Comparison of ENCODE assay signal across 9 cellular contexts in genomic region chr19:1865172-1866010, GRCh38. TPM values are rescaled to one million over a fixed set of nuclear protein-coding genes. Genes with fewer than 3 reads are reported as not detected.
DNase-seq lines count a peak whose midpoint lies in the region; ATAC-seq and TF ChIP-seq lines count a peak whose summit lies in the region.
"Had no signal": no experiment of that assay in that cellular context is flagged by ENCODE, and none has a peak within 500 bp of the region (broad histone marks: within the 10 kb centered on the region; RNA-seq: fewer than 3 reads in every experiment).

No MANE protein-coding gene starts in this region.

- H3K4me2 ChIP-seq in KMS-11 = peak overlapping the region; percentile 99

- H3K4me3 Mint-ChIP-seq in chondrocyte (ENCODE audit: unreplicated experiment) = peak overlapping the region; percentile 22
- H3K4me3 Mint-ChIP-seq in natural killer cell treated with Interleukin-12 subunit alpha and Interleukin-12 subunit beta and Interleukin-15 and Interleukin-18, amount 100 ng/mL, for 72 hours = peak overlapping the region; percentile 60

- H4K20me1 ChIP-seq in KMS-11 (ENCODE audit: insufficient read depth) = no peaks in the 10 kb centered on the region

- peak overlapping the region; percentile 94 for H3K27ac ChIP-seq in KMS-11

- TF ChIP-seq CTCF in KMS-11 (conservative IDR thresholded peaks at IDR 0.05; ENCODE audit: low read depth, low read length) = no peak
- no peak for TF ChIP-seq CTCF in chondrocyte (IDR thresholded peaks at IDR 0.05)

- no peak overlapping the region for H3K27ac Mint-ChIP-seq in chondrocyte (ENCODE audit: unreplicated experiment)
- peak overlapping the region; percentile 23 to 54 for H3K27ac Mint-ChIP-seq in natural killer cell treated with Interleukin-12 subunit alpha and Interleukin-12 subunit beta and Interleukin-15 and Interleukin-18, amount 100 ng/mL, for 72 hours

- H3K79me2 ChIP-seq in KMS-11 (ENCODE audit: insufficient read depth, low read depth) = peaks cover 22% of the 10 kb centered on the region

- no peak overlapping the region for H3K4me3 ChIP-seq in KMS-11 (IDR thresholded peaks at IDR 0.05; ENCODE audit: insufficient read depth, low read depth, low read length)

- no peaks in the 10 kb centered on the region for H3K4me1 ChIP-seq in KMS-11 (ENCODE audit: low read depth, poor library complexity, severe bottlenecking)

- DNase-seq in Ammon's horn (ENCODE audit: low spot score) (peak; percentile 13), chondrocyte (ENCODE audit: low spot score) (no peak), DMS79 treated with DMSO at 0.1 percent for 48 hours (lab: John Stamatoyannopoulos, UW) (no peak), SIG-M5 (lab: John Stamatoyannopoulos, UW) (no peak)
- DNase-seq in natural killer cell treated with Interleukin-12 subunit alpha and Interleukin-12 subunit beta and Interleukin-15 and Interleukin-18, amount 100 ng/mL, for 72 hours (ENCODE audit: low spot score) = no peak
- DNase-seq: NCI-H2171 had no signal

- H3K27me3 ChIP-seq in KMS-11 (ENCODE audit: insufficient read depth, low read depth) = no peaks in the 10 kb centered on the region

- H3K4me1 Mint-ChIP-seq in chondrocyte (ENCODE audit: low read depth) = peaks cover 14% of the 10 kb centered on the region
- H3K4me1 Mint-ChIP-seq in natural killer cell treated with Interleukin-12 subunit alpha and Interleukin-12 subunit beta and Interleukin-15 and Interleukin-18, amount 100 ng/mL, for 72 hours (ENCODE audit: low read depth in 2 of 2) = peaks cover 14 to 15% of the 10 kb centered on the region in 2 donors

- H3K9me3 Mint-ChIP-seq in chondrocyte (ENCODE audit: low read depth) = no peaks in the 10 kb centered on the region
- H3K9me3 Mint-ChIP-seq in natural killer cell treated with Interleukin-12 subunit alpha and Interleukin-12 subunit beta and Interleukin-15 and Interleukin-18, amount 100 ng/mL, for 72 hours = no peaks in the 10 kb centered on the region

- no peak for ATAC-seq in natural killer cell treated with Interleukin-12 subunit alpha and Interleukin-12 subunit beta and Interleukin-15 and Interleukin-18, amount 100 ng/mL, for 72 hours
- ATAC-seq in GM19324 (IDR thresholded peaks at IDR 0.05; ENCODE audit: low FRiP score, unreplicated experiment) = no peak
- ATAC-seq in HG03175 (IDR thresholded peaks at IDR 0.05; ENCODE audit: unreplicated experiment) = no peak

- no peaks in the 10 kb centered on the region for H3K27me3 Mint-ChIP-seq in chondrocyte (ENCODE audit: low read depth)
- no peaks in the 10 kb centered on the region for H3K27me3 Mint-ChIP-seq in natural killer cell treated with Interleukin-12 subunit alpha and Interleukin-12 subunit beta and Interleukin-15 and Interleukin-18, amount 100 ng/mL, for 72 hours

- H3K36me3 Mint-ChIP-seq in chondrocyte (ENCODE audit: low read depth) = no peaks in the 10 kb centered on the region
- H3K36me3 Mint-ChIP-seq in natural killer cell treated with Interleukin-12 subunit alpha and Interleukin-12 subunit beta and Interleukin-15 and Interleukin-18, amount 100 ng/mL, for 72 hours = no peaks in the 10 kb centered on the region

- peak overlapping the region; percentile 98; the same call in 1 of the 2 replicates for H3K9ac ChIP-seq in KMS-11

- peak overlapping the region; percentile 34 for H2AFZ ChIP-seq in KMS-11 (ENCODE audit: low read depth)

- no peaks in the 10 kb centered on the region for H3K36me3 ChIP-seq in KMS-11 (ENCODE audit: insufficient read depth)

RNA-seq across cellular contexts. Expression of gene KLF16, which starts 2.0 kb away (rescaled TPM):
- total RNA-seq in chondrocyte = 25.0 to 38.9 TPM (median 38.9 TPM) in 3 replicates
- 10 to 100 TPM; 18.0 to 49.8 TPM for total RNA-seq in natural killer cell treated with Interleukin-12 subunit alpha and Interleukin-12 subunit beta and Interleukin-15 and Interleukin-18, amount 100 ng/mL, for 72 hours

RNA-seq across cellular contexts. Expression of gene REXO1, which starts 17.1 kb away (rescaled TPM):
- 22.2 to 24.9 TPM (median 24.9 TPM) in 3 replicates for total RNA-seq in chondrocyte
- total RNA-seq in natural killer cell treated with Interleukin-12 subunit alpha and Interleukin-12 subunit beta and Interleukin-15 and Interleukin-18, amount 100 ng/mL, for 72 hours = 100 to 1,000 TPM in 1 of 2 donors, 10 to 100 TPM in 1; 69.1 to 103 TPM

RNA-seq across cellular contexts. Expression of gene ABHD17A, which starts 19.9 kb away (rescaled TPM):
- total RNA-seq in chondrocyte = 54.6 to 60.2 TPM (median 54.6 TPM) in 3 replicates
- total RNA-seq in natural killer cell treated with Interleukin-12 subunit alpha and Interleukin-12 subunit beta and Interleukin-15 and Interleukin-18, amount 100 ng/mL, for 72 hours = 100 to 1,000 TPM; 127 to 132 TPM

RNA-seq across cellular contexts. Expression of gene ADAT3, which starts 39.8 kb away (rescaled TPM):
- total RNA-seq in chondrocyte = 3.2 to 4.3 TPM (median 3.6 TPM) in 3 replicates
- total RNA-seq in natural killer cell treated with Interleukin-12 subunit alpha and Interleukin-12 subunit beta and Interleukin-15 and Interleukin-18, amount 100 ng/mL, for 72 hours = 10 to 100 TPM in 1 of 2 donors, 1 to 10 TPM in 1; 7.5 to 13.3 TPM

RNA-seq across cellular contexts. Expression of gene SCAMP4, which starts 39.8 kb away (rescaled TPM):
- total RNA-seq in chondrocyte = 51.6 to 57.5 TPM (median 57.4 TPM) in 3 replicates
- total RNA-seq in natural killer cell treated with Interleukin-12 subunit alpha and Interleukin-12 subunit beta and Interleukin-15 and Interleukin-18, amount 100 ng/mL, for 72 hours = 10 to 100 TPM; 34.8 to 66.2 TPM
